Comparison of ENCODE assay signal across 22 cellular contexts in genomic region chr5:153901449-153901848, GRCh38.
DNase-seq lines count a peak whose midpoint lies in the region; ATAC-seq and TF ChIP-seq lines count a peak whose summit lies in the region.
"Had no signal": no experiment of that assay in that cellular context is flagged by ENCODE, and none has a peak within 500 bp of the region (broad histone marks: within the 10 kb centered on the region; RNA-seq: fewer than 3 reads in every experiment).

No MANE protein-coding gene starts in this region.

- ATAC-seq in lower lobe of right lung, result no peak
- no peak for ATAC-seq in esophagus mucosa
- ATAC-seq: activated CD8-positive, alpha-beta memory T cell treated with anti-CD3 and anti-CD28 coated beads, Interleukin-2, amount 10 ng/mL, durations not matched to agents 7 days and 5 days; naive thymus-derived CD8-positive, alpha-beta T cell; stimulated activated naive B cell treated with anti-CD40 and anti-IgM and Interleukin-4, amounts not matched to agents 10 μg/mL and 1 μg/mL and 100 μg/mL, for 72 hours had no signal

- H3K4me1 ChIP-seq in adipocyte (ENCODE audit: control insufficient read depth, insufficient read depth, low read length) (peaks cover 45% of the 10 kb centered on the region), lower lobe of right lung (no peaks in the 10 kb centered on the region), uterus (no peaks in the 10 kb centered on the region)
- H3K4me1 ChIP-seq: body of pancreas, parathyroid adenoma had no signal

- H3K27ac ChIP-seq in lower lobe of right lung (peak overlapping the region; percentile 46), uterus (peak overlapping the region; percentile 29 to 36)
- H3K27ac ChIP-seq: body of pancreas, parathyroid adenoma had no signal

- TF ChIP-seq CTCF in lower lobe of right lung (IDR thresholded peaks at IDR 0.05) (no peak), uterus (IDR thresholded peaks at IDR 0.05) (no peak)

- H3K36me3 ChIP-seq in MG63 (no peaks in the 10 kb centered on the region), adipocyte (ENCODE audit: control insufficient read depth, insufficient read depth, low read length, severe bottlenecking) (no peaks in the 10 kb centered on the region), lower lobe of right lung (no peaks in the 10 kb centered on the region), uterus (no peaks in the 10 kb centered on the region)

- peak; percentile 2 for DNase-seq in MG63
- no peak for DNase-seq in adipocyte (ENCODE audit: low read depth)
- no peak for DNase-seq in lower lobe of right lung
- DNase-seq in uterus, result no peak
- no peak for DNase-seq in germinal center (ENCODE audit: low spot score)
- no peak for DNase-seq in NOMO-1 treated with dmso at 0.1 percent for 144 hours (lab: John Stamatoyannopoulos, UW; ENCODE audit: unreplicated experiment)
- DNase-seq: activated CD4-positive, alpha-beta T cell treated with anti-CD3 and anti-CD28 coated beads for 4 hours; activated CD8-positive, alpha-beta memory T cell treated with anti-CD3 and anti-CD28 coated beads, Interleukin-2, amount 10 ng/mL, durations not matched to agents 7 days and 5 days; body of pancreas; CD8-positive, alpha-beta memory T cell; cortex of kidney; H7; hippocampal formation; kidney; naive thymus-derived CD8-positive, alpha-beta T cell; NCI-H1105; NCI-H2081; NCI-H510A; stimulated activated CD4-positive, alpha-beta T cell treated with anti-CD3 and anti-CD28 coated beads, Interleukin-1b, Interleukin-23, amount 100 ng/mL, for 48 hours; stimulated activated naive B cell treated with anti-CD40 and anti-IgM and Interleukin-4, amounts not matched to agents 10 μg/mL and 1 μg/mL and 100 μg/mL, for 72 hours had no signal

- no peaks in the 10 kb centered on the region for H3K27me3 ChIP-seq in MG63
- no peaks in the 10 kb centered on the region for H3K27me3 ChIP-seq in adipocyte (replicated peaks; ENCODE audit: control insufficient read depth, insufficient read depth, low read length)
- no peaks in the 10 kb centered on the region for H3K27me3 ChIP-seq in lower lobe of right lung (ENCODE audit: low read depth)
- no peaks in the 10 kb centered on the region for H3K27me3 ChIP-seq in uterus
- H3K27me3 ChIP-seq: body of pancreas had no signal

- H3K4me3 ChIP-seq in MG63 (no peak overlapping the region), adipocyte (ENCODE audit: low read length) (no peak overlapping the region), lower lobe of right lung (no peak overlapping the region), uterus (no peak overlapping the region)
- H3K4me3 ChIP-seq: body of pancreas had no signal

- H3K9me3 ChIP-seq in MG63, result no peaks in the 10 kb centered on the region
- H3K9me3 ChIP-seq in adipocyte (ENCODE audit: control insufficient read depth, low read length), result no peaks in the 10 kb centered on the region
- H3K9me3 ChIP-seq in lower lobe of right lung, result no peaks in the 10 kb centered on the region
- no peaks in the 10 kb centered on the region for H3K9me3 ChIP-seq in uterus
- H3K9me3 ChIP-seq: body of pancreas had no signal

- peak overlapping the region; percentile 75 for H3K9ac ChIP-seq in adipocyte (ENCODE audit: low read length)
- H3K9ac ChIP-seq: parathyroid adenoma had no signal

- no peak for TF ChIP-seq POLR2A in uterus (IDR thresholded peaks at IDR 0.05)

- intact Hi-C loops in lower lobe of right lung (cut with DNase I), result no loop called here
- intact Hi-C loops in uterus (cut with DNase I; ENCODE audit: low total_unique reads), result no loop called here
